ENCODE assay signal across 10 cellular contexts in genomic region chr3:31754575-31755278, GRCh38.
DNase-seq lines count a peak whose midpoint lies in the region; ATAC-seq lines count a peak whose summit lies in the region.
"Had no signal": no experiment of that assay in that cellular context is flagged by ENCODE, and none has a peak within 500 bp of the region (broad histone marks: within the 10 kb centered on the region; RNA-seq: fewer than 3 reads in every experiment).

No MANE protein-coding gene starts in this region.

- ATAC-seq in GM21825 (IDR thresholded peaks at IDR 0.05; ENCODE audit: unreplicated experiment) (peak; percentile 78), HG03442 (IDR thresholded peaks at IDR 0.05; ENCODE audit: unreplicated experiment) (peak; percentile 95)
- peak; percentile 68 to 81 for ATAC-seq in stimulated activated naive B cell treated with anti-CD40 and anti-IgM and Interleukin-4, amounts not matched to agents 10 μg/mL and 1 μg/mL and 100 μg/mL, for 72 hours (replicated peaks)
- ATAC-seq: K562, left lung had no signal

- no peaks in the 10 kb centered on the region for H3K9me3 Mint-ChIP-seq in activated T-cell treated with anti-CD3 and anti-CD28 coated beads, Interleukin-2, amount 50 U/mL, for 24 hours
- H3K9me3 Mint-ChIP-seq in stimulated activated naive B cell treated with anti-CD40 and anti-IgM and Interleukin-4, amounts not matched to agents 10 μg/mL and 1 μg/mL and 100 μg/mL, for 72 hours = no peaks in the 10 kb centered on the region

- H3K27ac Mint-ChIP-seq in activated T-cell treated with anti-CD3 and anti-CD28 coated beads, Interleukin-2, amount 50 U/mL, for 24 hours = peak overlapping the region; percentile 92
- peak overlapping the region; percentile 77 for H3K27ac Mint-ChIP-seq in stimulated activated naive B cell treated with anti-CD40 and anti-IgM and Interleukin-4, amounts not matched to agents 10 μg/mL and 1 μg/mL and 100 μg/mL, for 72 hours

- no peak for DNase-seq in activated T-cell treated with anti-CD3 and anti-CD28 coated beads, Interleukin-2, amount 50 U/mL, for 24 hours
- no peak for DNase-seq in activated T-cell treated with anti-CD3 and anti-CD28 coated beads, Interleukin-2, amount 50 U/mL, for 1 hour
- no peak for DNase-seq in stimulated activated naive B cell treated with anti-CD40 and anti-IgM and Interleukin-4, amounts not matched to agents 10 μg/mL and 1 μg/mL and 100 μg/mL, for 72 hours
- DNase-seq in MV-4-11 (lab: John Stamatoyannopoulos, UW) (no peak), NCI-H774 (lab: John Stamatoyannopoulos, UW) (no peak), NCI-H345 treated with DMSO at 0.1 percent for 48 hours (lab: John Stamatoyannopoulos, UW; ENCODE audit: unreplicated experiment) (no peak)
- DNase-seq: left lung had no signal

- no peak overlapping the region for H3K4me3 Mint-ChIP-seq in activated T-cell treated with anti-CD3 and anti-CD28 coated beads, Interleukin-2, amount 50 U/mL, for 24 hours
- H3K4me3 Mint-ChIP-seq in stimulated activated naive B cell treated with anti-CD40 and anti-IgM and Interleukin-4, amounts not matched to agents 10 μg/mL and 1 μg/mL and 100 μg/mL, for 72 hours = no peak overlapping the region

- H3K27me3 Mint-ChIP-seq in activated T-cell treated with anti-CD3 and anti-CD28 coated beads, Interleukin-2, amount 50 U/mL, for 24 hours = peaks cover 5% of the 10 kb centered on the region
- no peaks in the 10 kb centered on the region for H3K27me3 Mint-ChIP-seq in stimulated activated naive B cell treated with anti-CD40 and anti-IgM and Interleukin-4, amounts not matched to agents 10 μg/mL and 1 μg/mL and 100 μg/mL, for 72 hours

- H3K36me3 Mint-ChIP-seq in activated T-cell treated with anti-CD3 and anti-CD28 coated beads, Interleukin-2, amount 50 U/mL, for 24 hours (ENCODE audit: low read depth) = no peaks in the 10 kb centered on the region
- H3K36me3 Mint-ChIP-seq in stimulated activated naive B cell treated with anti-CD40 and anti-IgM and Interleukin-4, amounts not matched to agents 10 μg/mL and 1 μg/mL and 100 μg/mL, for 72 hours = peaks cover 24 to 58% of the 10 kb centered on the region in 2 donors

- peaks cover 41% of the 10 kb centered on the region for H3K4me1 Mint-ChIP-seq in activated T-cell treated with anti-CD3 and anti-CD28 coated beads, Interleukin-2, amount 50 U/mL, for 24 hours (ENCODE audit: low read depth)
- peaks cover 41 to 62% of the 10 kb centered on the region in 2 donors for H3K4me1 Mint-ChIP-seq in stimulated activated naive B cell treated with anti-CD40 and anti-IgM and Interleukin-4, amounts not matched to agents 10 μg/mL and 1 μg/mL and 100 μg/mL, for 72 hours
